ENCODE assay signal across 22 cellular contexts in genomic region chr4:120965938-120966337, GRCh38. TPM values are rescaled to one million over a fixed set of nuclear protein-coding genes. Genes with fewer than 3 reads are reported as not detected.
"Had no signal": no experiment of that assay in that cellular context is flagged by ENCODE, and none has a peak within 500 bp of the region (broad histone marks: within the 10 kb centered on the region; RNA-seq: fewer than 3 reads in every experiment).

No MANE protein-coding gene starts in this region.

- H3K27ac Mint-ChIP-seq: natural killer cell; progenitor cell of endocrine pancreas; stimulated activated effector memory CD8-positive, alpha-beta T cell treated with anti-CD3 and anti-CD28 coated beads, Interleukin-12 subunit alpha, Interleukin-12 subunit beta, amount 100 ng/mL, for 72 hours; type B pancreatic cell had no signal

- H3K4me3 ChIP-seq: dorsolateral prefrontal cortex, gastrocnemius medialis, left lung, pancreas, right atrium auricular region, stomach, thyroid gland had no signal

- H3K4me3 Mint-ChIP-seq: natural killer cell; stimulated activated effector memory CD8-positive, alpha-beta T cell treated with anti-CD3 and anti-CD28 coated beads, Interleukin-12 subunit alpha, Interleukin-12 subunit beta, amount 100 ng/mL, for 72 hours; type B pancreatic cell had no signal

- H3K27me3 ChIP-seq: dorsolateral prefrontal cortex, gastrocnemius medialis, left lung, neutrophil, pancreas, right atrium auricular region, stomach, thyroid gland had no signal

- H3K27ac ChIP-seq: dorsolateral prefrontal cortex, gastrocnemius medialis, left lung, neutrophil, right atrium auricular region, stomach, thyroid gland had no signal

- H3K36me3 ChIP-seq: gastrocnemius medialis, left lung, neutrophil, pancreas, right atrium auricular region, stomach, thyroid gland had no signal

- H3K4me1 ChIP-seq: gastrocnemius medialis, left lung, pancreas, right atrium auricular region, stomach, thyroid gland had no signal

- DNase-seq: dorsolateral prefrontal cortex; effector CD4-positive, alpha-beta T cell; foreskin fibroblast; gastrocnemius medialis; head of caudate nucleus; kidney; left lung; mesendoderm; midbrain; natural killer cell; pancreas; stimulated activated CD4-positive, alpha-beta T cell treated with anti-CD3 and anti-CD28 coated beads, Interleukin-2, amount 100 ng/mL, for 24 hours; stimulated activated CD4-positive, alpha-beta T cell treated with anti-CD3 and anti-CD28 coated beads, Interleukin-4, amount 100 ng/mL, for 24 hours; stimulated activated naive CD4-positive, alpha-beta T cell treated with Interleukin-2 at 50 U/mL for 16 hours; stomach; thyroid gland had no signal

- ATAC-seq: gastrocnemius medialis; left lung; natural killer cell; sciatic nerve; stimulated activated effector memory CD8-positive, alpha-beta T cell treated with anti-CD3 and anti-CD28 coated beads, Interleukin-12 subunit alpha, Interleukin-12 subunit beta, amount 100 ng/mL, for 72 hours had no signal

- H3K27me3 Mint-ChIP-seq: progenitor cell of endocrine pancreas, type B pancreatic cell had no signal

- H3K4me1 Mint-ChIP-seq: natural killer cell; stimulated activated effector memory CD8-positive, alpha-beta T cell treated with anti-CD3 and anti-CD28 coated beads, Interleukin-12 subunit alpha, Interleukin-12 subunit beta, amount 100 ng/mL, for 72 hours had no signal

- H3K9me3 ChIP-seq: gastrocnemius medialis, left lung, neutrophil, pancreas, right atrium auricular region, stomach, thyroid gland had no signal

- H3K36me3 Mint-ChIP-seq: natural killer cell; stimulated activated effector memory CD8-positive, alpha-beta T cell treated with anti-CD3 and anti-CD28 coated beads, Interleukin-12 subunit alpha, Interleukin-12 subunit beta, amount 100 ng/mL, for 72 hours; type B pancreatic cell had no signal

- H3K9me3 Mint-ChIP-seq: stimulated activated effector memory CD8-positive, alpha-beta T cell treated with anti-CD3 and anti-CD28 coated beads, Interleukin-12 subunit alpha, Interleukin-12 subunit beta, amount 100 ng/mL, for 72 hours had no signal

RNA-seq across cellular contexts. Expression of gene PRDM5, which starts 43.4 kb away (rescaled TPM):
- total RNA-seq: natural killer cell had no signal
